Comparison of ENCODE assay signal across 16 cellular contexts in the genomic region with DNA sequence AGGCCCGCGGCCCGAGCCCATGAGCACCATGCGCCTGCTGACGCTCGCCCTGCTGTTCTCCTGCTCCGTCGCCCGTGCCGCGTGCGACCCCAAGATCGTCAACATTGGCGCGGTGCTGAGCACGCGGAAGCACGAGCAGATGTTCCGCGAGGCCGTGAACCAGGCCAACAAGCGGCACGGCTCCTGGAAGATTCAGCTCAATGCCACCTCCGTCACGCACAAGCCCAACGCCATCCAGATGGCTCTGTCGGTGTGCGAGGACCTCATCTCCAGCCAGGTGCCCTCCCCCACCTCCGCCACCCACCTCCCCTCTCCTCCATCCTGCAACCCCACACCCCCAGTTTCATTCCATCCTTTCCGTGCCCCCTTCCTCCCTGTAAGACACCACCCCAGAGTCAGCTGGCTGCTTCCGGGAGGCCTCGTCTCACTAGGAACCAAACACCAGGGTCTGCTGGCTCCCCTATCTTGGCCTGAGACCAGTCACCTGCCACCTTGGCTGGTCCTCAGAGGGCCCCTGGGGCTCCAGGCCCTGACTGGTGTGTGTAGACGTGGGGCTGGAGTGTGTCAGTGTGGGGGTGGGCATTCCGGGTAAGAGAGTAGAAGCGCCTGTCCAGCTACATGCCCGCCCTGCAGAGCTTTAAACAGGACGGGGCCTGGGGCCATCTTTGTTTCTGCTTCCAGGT. TPM values are rescaled to one million over a fixed set of nuclear protein-coding genes. Genes with fewer than 3 reads are reported as not detected.
A peak's percentile ranks its signal among the peaks of the same experiment; 100 is the strongest.
DNase-seq lines count a peak whose midpoint lies in the region; ATAC-seq and TF ChIP-seq lines count a peak whose summit lies in the region.
"Had no signal": no experiment of that assay in that cellular context is flagged by ENCODE, and none has a peak within 500 bp of the region (broad histone marks: within the 10 kb centered on the region; RNA-seq: fewer than 3 reads in every experiment).

No MANE protein-coding gene starts in this region.

- H3K27me3 Mint-ChIP-seq in osteocyte (ENCODE audit: unreplicated experiment), result peaks cover 35% of the 10 kb centered on the region
- peaks cover 63% of the 10 kb centered on the region for H3K27me3 Mint-ChIP-seq in activated naive CD8-positive, alpha-beta T cell treated with anti-CD3 and anti-CD28 coated beads, Interleukin-2, amount 50 U/mL, for 24 hours

- H3K27ac Mint-ChIP-seq in osteocyte (ENCODE audit: unreplicated experiment), result no peak overlapping the region
- H3K27ac Mint-ChIP-seq in activated naive CD8-positive, alpha-beta T cell treated with anti-CD3 and anti-CD28 coated beads, Interleukin-2, amount 50 U/mL, for 24 hours, result no peak overlapping the region
- H3K27ac Mint-ChIP-seq: activated CD4-positive, alpha-beta T cell treated with anti-CD3 and anti-CD28 coated beads, Interleukin-2, amount 10 ng/mL, durations not matched to agents 24 days and 14 days; activated naive CD4-positive, alpha-beta T cell treated with anti-CD3 and anti-CD28 coated beads, Interleukin-2, amount 50 U/mL, for 24 hours; CD14-positive monocyte had no signal

- no peak for TF ChIP-seq CTCF in osteocyte (IDR thresholded peaks at IDR 0.05)
- TF ChIP-seq CTCF in esophagus squamous epithelium (IDR thresholded peaks at IDR 0.05), result no peak

- no peaks in the 10 kb centered on the region for H3K36me3 Mint-ChIP-seq in osteocyte (ENCODE audit: unreplicated experiment)
- no peaks in the 10 kb centered on the region for H3K36me3 Mint-ChIP-seq in activated naive CD8-positive, alpha-beta T cell treated with anti-CD3 and anti-CD28 coated beads, Interleukin-2, amount 50 U/mL, for 24 hours (ENCODE audit: low read depth)
- H3K36me3 Mint-ChIP-seq: activated naive CD4-positive, alpha-beta T cell treated with anti-CD3 and anti-CD28 coated beads, Interleukin-2, amount 50 U/mL, for 24 hours had no signal

- intact Hi-C loops in esophagus squamous epithelium (cut with DNase I), result no loop called here

- ATAC-seq in activated naive CD8-positive, alpha-beta T cell treated with anti-CD3 and anti-CD28 coated beads, Interleukin-2, amount 50 U/mL, for 24 hours, result no peak

- peaks cover 0 to 25% (median 13%) of the 10 kb centered on the region in 3 donors for H3K4me1 ChIP-seq in esophagus squamous epithelium

- TF ChIP-seq POLR2A in esophagus squamous epithelium (IDR thresholded peaks at IDR 0.05), result no peak

- no peaks in the 10 kb centered on the region for H3K9me3 Mint-ChIP-seq in osteocyte (ENCODE audit: unreplicated experiment)
- H3K9me3 Mint-ChIP-seq in activated naive CD8-positive, alpha-beta T cell treated with anti-CD3 and anti-CD28 coated beads, Interleukin-2, amount 50 U/mL, for 24 hours, result no peaks in the 10 kb centered on the region
- H3K9me3 Mint-ChIP-seq: activated CD4-positive, alpha-beta T cell treated with anti-CD3 and anti-CD28 coated beads, Interleukin-2, amount 10 ng/mL, durations not matched to agents 24 days and 14 days; activated naive CD4-positive, alpha-beta T cell treated with anti-CD3 and anti-CD28 coated beads, Interleukin-2, amount 50 U/mL, for 24 hours had no signal

- 41 to 53% methylated on average over 5 to 21 of the region's 37 CpGs for WGBS in esophagus squamous epithelium, 2 donors

- no peaks in the 10 kb centered on the region for H3K36me3 ChIP-seq in esophagus squamous epithelium
- H3K36me3 ChIP-seq: SJCRH30, tibial nerve had no signal

- H3K4me3 Mint-ChIP-seq in osteocyte (ENCODE audit: unreplicated experiment), result no peak overlapping the region
- H3K4me3 Mint-ChIP-seq in activated naive CD8-positive, alpha-beta T cell treated with anti-CD3 and anti-CD28 coated beads, Interleukin-2, amount 50 U/mL, for 24 hours, result no peak overlapping the region
- H3K4me3 Mint-ChIP-seq: activated CD4-positive, alpha-beta T cell treated with anti-CD3 and anti-CD28 coated beads, Interleukin-2, amount 10 ng/mL, durations not matched to agents 24 days and 14 days; activated naive CD4-positive, alpha-beta T cell treated with anti-CD3 and anti-CD28 coated beads, Interleukin-2, amount 50 U/mL, for 24 hours had no signal

- H3K27ac ChIP-seq in caudate nucleus (ENCODE audit: low read depth, low read length) (peak overlapping the region; percentile 58), esophagus squamous epithelium (no peak overlapping the region)
- H3K27ac ChIP-seq: 22Rv1, SJCRH30, skin epidermis, tibial nerve had no signal

- H3K27me3 ChIP-seq in esophagus squamous epithelium, result peaks cover 0 to 99% (median 35%) of the 10 kb centered on the region in 4 donors

- DNase-seq in DMS 273 (lab: John Stamatoyannopoulos, UW; ENCODE audit: unreplicated experiment), result peak; percentile 67
- no peak for DNase-seq in DMS 273 treated with DMSO at 0.1 percent for 48 hours (lab: John Stamatoyannopoulos, UW)
- DNase-seq in caudate nucleus (lab: John Stamatoyannopoulos, UW), result peak in 1 of 61 donors; percentile 25
- peak; percentile 79 for DNase-seq in osteocyte (ENCODE audit: extremely low spot score, unreplicated experiment)
- no peak for DNase-seq in esophagus squamous epithelium (lab: John Stamatoyannopoulos, UW)
- no peak for DNase-seq in activated naive CD8-positive, alpha-beta T cell treated with anti-CD3 and anti-CD28 coated beads, Interleukin-2, amount 50 U/mL, for 24 hours
- DNase-seq: activated T-cell treated with anti-CD3 and anti-CD28 coated beads for 4 hours, DMS79, NCI-H1048, SJCRH30 had no signal

- no peaks in the 10 kb centered on the region for H3K9me3 ChIP-seq in esophagus squamous epithelium
- H3K9me3 ChIP-seq: SJCRH30, tibial nerve had no signal

- H3K4me3 ChIP-seq in esophagus squamous epithelium, result no peak overlapping the region
- H3K4me3 ChIP-seq: SJCRH30, skin epidermis, tibial nerve had no signal

- H3K4me1 Mint-ChIP-seq in osteocyte (ENCODE audit: unreplicated experiment), result no peaks in the 10 kb centered on the region
- H3K4me1 Mint-ChIP-seq in activated naive CD8-positive, alpha-beta T cell treated with anti-CD3 and anti-CD28 coated beads, Interleukin-2, amount 50 U/mL, for 24 hours, result peaks cover 5% of the 10 kb centered on the region
- H3K4me1 Mint-ChIP-seq: CD14-positive monocyte had no signal

RNA-seq across cellular contexts. Expression of a gene that starts 0.7 kb away (rescaled TPM):
- total RNA-seq in osteocyte (not detected in 2 replicates), esophagus squamous epithelium (under 1 TPM in 1 of 4 donors, not detected in 3; 0.38 TPM)
- total RNA-seq: activated CD4-positive, alpha-beta T cell treated with anti-CD3 and anti-CD28 coated beads, Interleukin-2, amount 10 ng/mL, durations not matched to agents 24 days and 14 days had no signal

RNA-seq across cellular contexts. Expression of a gene that starts 25.1 kb away (rescaled TPM):
- total RNA-seq in osteocyte (118 TPM in 2 replicates), esophagus squamous epithelium (100 to 1,000 TPM in 1 of 4 donors, 10 to 100 TPM in 3; 41.1 to 109 (median 62.4) TPM)

RNA-seq across cellular contexts. Expression of a gene that starts 30.2 kb away (rescaled TPM):
- not detected in 2 replicates for total RNA-seq in osteocyte
- 1 to 10 TPM in 1 of 4 donors, under 1 TPM in 2, not detected in 1; 0.82 to 3.7 (median 0.95) TPM for total RNA-seq in esophagus squamous epithelium
- total RNA-seq: activated CD4-positive, alpha-beta T cell treated with anti-CD3 and anti-CD28 coated beads, Interleukin-2, amount 10 ng/mL, durations not matched to agents 24 days and 14 days; tibial nerve had no signal

RNA-seq across cellular contexts. Expression of a gene that starts 32.2 kb away (rescaled TPM):
- total RNA-seq in osteocyte, result not detected in 2 replicates
- total RNA-seq in esophagus squamous epithelium, result not detected
- total RNA-seq: activated CD4-positive, alpha-beta T cell treated with anti-CD3 and anti-CD28 coated beads, Interleukin-2, amount 10 ng/mL, durations not matched to agents 24 days and 14 days; SJCRH30; tibial nerve had no signal

RNA-seq across cellular contexts. Expression of a gene that starts 48.8 kb away (rescaled TPM):
- total RNA-seq in osteocyte (59.3 and 61.0 TPM in 2 replicates), esophagus squamous epithelium (10 to 100 TPM; 14.0 to 34.1 (median 25.1) TPM)

Comparison
In these comparisons a context has a peak if more than half of its experiments do, and no peak if none do; other contexts are left out.
1. DNase-seq: peak in DMS 273 (single experiment) and osteocyte (single experiment); none in DMS 273 treated with DMSO at 0.1 percent for 48 hours (single experiment), esophagus squamous epithelium (single experiment) and activated naive CD8-positive, alpha-beta T cell treated with anti-CD3 and anti-CD28 coated beads, Interleukin-2, amount 50 U/mL, for 24 hours (single experiment).